8 cellular contexts compared by ENCODE assay signal in genomic region chr3:168248383-168249047, GRCh38.
DNase-seq lines count a peak whose midpoint lies in the region; ATAC-seq and TF ChIP-seq lines count a peak whose summit lies in the region.

No MANE protein-coding gene starts in this region.

- intact Hi-C loops in lower lobe of right lung (cut with DNase I), result no loop called here

- no peaks in the 10 kb centered on the region for H3K9me3 ChIP-seq in lower lobe of right lung

- peak; percentile 48 for DNase-seq in GM12865 (ENCODE audit: low read depth)
- peak; percentile 67 for DNase-seq in NCI-H2227 treated with DMSO at 0.1 percent for 48 hours (lab: John Stamatoyannopoulos, UW)
- no peak for DNase-seq in coronary artery (ENCODE audit: low spot score)
- DNase-seq in lower lobe of right lung, result no peak
- no peak for DNase-seq in UCSD-AML1 (lab: John Stamatoyannopoulos, UW; ENCODE audit: unreplicated experiment)
- DNase-seq in effector CD8-positive, alpha-beta T cell (lab: John Stamatoyannopoulos, UW), result no peak
- no peak for DNase-seq in OCI-M2 (lab: John Stamatoyannopoulos, UW; ENCODE audit: unreplicated experiment)

- no peak for TF ChIP-seq CTCF in GM12865 (IDR thresholded peaks at IDR 0.05; ENCODE audit: insufficient read depth, low read depth, low read length, missing control alignments)
- TF ChIP-seq CTCF in coronary artery (IDR thresholded peaks at IDR 0.05), result no peak
- TF ChIP-seq CTCF in lower lobe of right lung (IDR thresholded peaks at IDR 0.05), result no peak

- H3K36me3 ChIP-seq in lower lobe of right lung, result no peaks in the 10 kb centered on the region
- no peaks in the 10 kb centered on the region for H3K36me3 ChIP-seq in urinary bladder (ENCODE audit: insufficient read depth)

- peaks cover 14% of the 10 kb centered on the region for H3K27me3 ChIP-seq in lower lobe of right lung (ENCODE audit: low read depth)

- H3K4me1 ChIP-seq in lower lobe of right lung, result peaks cover 26% of the 10 kb centered on the region
- H3K4me1 ChIP-seq in urinary bladder (ENCODE audit: insufficient read depth), result no peaks in the 10 kb centered on the region

- H3K4me3 ChIP-seq in GM12865 (ENCODE audit: low read depth, low read length), result peak overlapping the region; percentile 77
- H3K4me3 ChIP-seq in coronary artery, result peak overlapping the region; percentile 81
- H3K4me3 ChIP-seq in lower lobe of right lung, result peak overlapping the region; percentile 63
- H3K4me3 ChIP-seq in urinary bladder (ENCODE audit: low read depth, low read length), result peak overlapping the region; percentile 53

- H3K27ac ChIP-seq in coronary artery (no peak overlapping the region), lower lobe of right lung (no peak overlapping the region), urinary bladder (ENCODE audit: low read depth) (no peak overlapping the region)

- WGBS in urinary bladder, result 1% methylated on average over 21 of the region's 21 CpGs

- ATAC-seq in lower lobe of right lung, result peak; percentile 73 to 76

Comparison
In these comparisons a context has a peak if more than half of its experiments do, and no peak if none do; other contexts are left out.
1. DNase-seq: peak in GM12865 (single experiment) and NCI-H2227 treated with DMSO at 0.1 percent for 48 hours (single experiment); none in coronary artery (single experiment), lower lobe of right lung (single experiment), UCSD-AML1 (single experiment), effector CD8-positive, alpha-beta T cell (single experiment) and OCI-M2 (single experiment).
2. Peak in every context shown above with its lines, with median percentiles within 50 percentile points of each other: H3K4me3 ChIP-seq.